In genomic region chr19:14117668-14118164, GRCh38 we compare ENCODE assay signal across 8 cellular contexts. TPM values are rescaled to one million over a fixed set of nuclear protein-coding genes. Genes with fewer than 3 reads are reported as not detected.
DNase-seq lines count a peak whose midpoint lies in the region; ATAC-seq and TF ChIP-seq lines count a peak whose summit lies in the region.

PRKACA (minus strand) TSS chr19:14117762; CDS start chr19:14117547, 215 bp downstream.

- peaks cover 39% of the 10 kb centered on the region for H3K4me1 Mint-ChIP-seq in activated T-cell treated with anti-CD3 and anti-CD28 coated beads, Interleukin-2, amount 50 U/mL, for 4 hours (ENCODE audit: low read depth)

- no peaks in the 10 kb centered on the region for H3K9me3 Mint-ChIP-seq in activated T-cell treated with anti-CD3 and anti-CD28 coated beads, Interleukin-2, amount 50 U/mL, for 4 hours

- no peak for TF ChIP-seq CTCF in Peyer's patch (IDR thresholded peaks at IDR 0.05)

- no peaks in the 10 kb centered on the region for H3K36me3 Mint-ChIP-seq in activated T-cell treated with anti-CD3 and anti-CD28 coated beads, Interleukin-2, amount 50 U/mL, for 4 hours (ENCODE audit: insufficient read depth)

- 0 to 1% methylated on average over 45 to 67 of the region's 67 CpGs for WGBS in esophagus, 2 donors

- H3K36me3 ChIP-seq in KOPT-K1 (ENCODE audit: insufficient read depth, low read length) (peaks cover 30% of the 10 kb centered on the region), Peyer's patch (no peaks in the 10 kb centered on the region), esophagus (ENCODE audit: control insufficient read depth in 2 of 2, insufficient read depth in 2 of 2, low read length in 1 of 2) (no peaks in the 10 kb centered on the region), mucosa of rectum (ENCODE audit: control insufficient read depth in 2 of 2, insufficient read depth in 2 of 2, low read length in 2 of 2) (no peaks in the 10 kb centered on the region)

- peak within 1 kb of the TSS; percentile 69 to 80 for H3K9ac ChIP-seq in mucosa of rectum (ENCODE audit: low read depth in 1 of 2, low read length in 2 of 2)

- no peak for TF ChIP-seq POLR2A in Peyer's patch (IDR thresholded peaks at IDR 0.05)

- H3K27ac ChIP-seq in KOPT-K1 (ENCODE audit: low read depth, low read length, poor library complexity, severe bottlenecking) (peak within 1 kb of the TSS; percentile 40), Peyer's patch (peak within 1 kb of the TSS; percentile 83 to 100 (median 98)), esophagus (ENCODE audit: low read depth in 2 of 2, low read length in 1 of 2) (peak within 1 kb of the TSS; percentile 95 to 99), mucosa of rectum (ENCODE audit: low read depth in 2 of 2, low read length in 2 of 2) (peak within 1 kb of the TSS; percentile 92 to 95)

- H3K4me3 Mint-ChIP-seq in activated T-cell treated with anti-CD3 and anti-CD28 coated beads, Interleukin-2, amount 50 U/mL, for 4 hours = peak within 1 kb of the TSS; percentile 92

- no peaks in the 10 kb centered on the region for H3K27me3 Mint-ChIP-seq in activated T-cell treated with anti-CD3 and anti-CD28 coated beads, Interleukin-2, amount 50 U/mL, for 4 hours (ENCODE audit: low read depth)

- peak; percentile 92 for DNase-seq in DMS53 treated with DMSO at 0.1 percent for 48 hours (lab: John Stamatoyannopoulos, UW; ENCODE audit: unreplicated experiment)
- peak; percentile 97 to 99 (median 99) for DNase-seq in Peyer's patch
- peak; percentile 97 for DNase-seq in activated T-cell treated with anti-CD3 and anti-CD28 coated beads, Interleukin-2, amount 50 U/mL, for 4 hours
- peak; percentile 92 to 98 for DNase-seq in stimulated activated CD8-positive, alpha-beta memory T cell treated with anti-CD3 and anti-CD28 coated beads, Interleukin-4, amount 100 ng/mL, for 4 hours (ENCODE audit: low read depth in 2 of 2, low spot score in 1 of 2)

- peak within 1 kb of the TSS; percentile 61 to 99 (median 78) for H3K4me3 ChIP-seq in Peyer's patch
- peak within 1 kb of the TSS; percentile 73 to 81 for H3K4me3 ChIP-seq in esophagus (ENCODE audit: low read depth in 1 of 2, low read length in 2 of 2)
- H3K4me3 ChIP-seq in mucosa of rectum (ENCODE audit: low read length in 2 of 2) = peak within 1 kb of the TSS; percentile 75 to 77

- no peaks in the 10 kb centered on the region for H3K9me3 ChIP-seq in KOPT-K1 (ENCODE audit: insufficient read depth, low read length, poor library complexity, severe bottlenecking)
- no peaks in the 10 kb centered on the region for H3K9me3 ChIP-seq in Peyer's patch
- H3K9me3 ChIP-seq in esophagus (ENCODE audit: control insufficient read depth in 2 of 2, insufficient read depth in 1 of 2, low read depth in 1 of 2, low read length in 1 of 2) = no peaks in the 10 kb centered on the region
- H3K9me3 ChIP-seq in mucosa of rectum (ENCODE audit: control insufficient read depth in 2 of 2, low read length in 2 of 2) = no peaks in the 10 kb centered on the region

- H3K27me3 ChIP-seq in Peyer's patch (no peaks in the 10 kb centered on the region), esophagus (ENCODE audit: control insufficient read depth in 1 of 2, insufficient read depth in 2 of 2, low read length in 2 of 2) (no peaks in the 10 kb centered on the region), mucosa of rectum (ENCODE audit: control insufficient read depth in 2 of 2, insufficient read depth in 2 of 2, low read length in 2 of 2) (no peaks in the 10 kb centered on the region)

- ATAC-seq in GM21825 (IDR thresholded peaks at IDR 0.05; ENCODE audit: unreplicated experiment) = peak; percentile 81
- peak; percentile 95 for ATAC-seq in activated T-cell treated with anti-CD3 and anti-CD28 coated beads, Interleukin-2, amount 50 U/mL, for 4 hours

- H3K4me1 ChIP-seq in Peyer's patch (peaks cover 1 to 55% (median 14%) of the 10 kb centered on the region in 4 donors), esophagus (ENCODE audit: control insufficient read depth in 2 of 2, insufficient read depth in 2 of 2, low read length in 1 of 2) (peaks cover 4 to 22% of the 10 kb centered on the region in 2 donors), mucosa of rectum (ENCODE audit: control insufficient read depth in 2 of 2, insufficient read depth in 2 of 2, low read length in 2 of 2) (peaks cover 24 to 38% of the 10 kb centered on the region in 2 donors)

RNA-seq across cellular contexts. Expression of gene PRKACA, which starts in this region (rescaled TPM):
- 10 to 100 TPM; 18.2 to 39.8 (median 30.0) TPM for total RNA-seq in Peyer's patch
- 10 to 100 TPM; 45.0 to 46.1 (median 45.3) TPM for total RNA-seq in activated T-cell treated with anti-CD3 and anti-CD28 coated beads, Interleukin-2, amount 50 U/mL, for 4 hours
- 10 to 100 TPM; 31.2 to 32.2 TPM for polyA plus RNA-seq in esophagus

Comparison
In these comparisons a context has a peak if more than half of its experiments do, and no peak if none do; other contexts are left out.
1. Peak in every context shown above with its lines: DNase-seq, ATAC-seq, H3K4me3 ChIP-seq and H3K27ac ChIP-seq.
2. H3K27ac ChIP-seq: peak in every context shown above with its lines; median percentile 98 in Peyer's patch; 97 in esophagus; 94 in mucosa of rectum; 40 in KOPT-K1.